26 cellular contexts compared by ENCODE assay signal in genomic region chr7:90723233-90723632, GRCh38.
DNase-seq lines count a peak whose midpoint lies in the region; ATAC-seq and TF ChIP-seq lines count a peak whose summit lies in the region.
"Had no signal": no experiment of that assay in that cellular context is flagged by ENCODE, and none has a peak within 500 bp of the region (broad histone marks: within the 10 kb centered on the region; RNA-seq: fewer than 3 reads in every experiment).

No MANE protein-coding gene starts in this region.

- no peak for TF ChIP-seq POLR2A in stomach (IDR thresholded peaks at IDR 0.05)

- no peak overlapping the region for H2AFZ ChIP-seq in OCI-LY1 (ENCODE audit: low read length)
- H2AFZ ChIP-seq: neural progenitor cell had no signal

- H3K9ac ChIP-seq in OCI-LY1 (ENCODE audit: low read length): peak overlapping the region; percentile 1; the same call in 1 of the 2 replicates
- H3K9ac ChIP-seq: neural progenitor cell had no signal

- no peaks in the 10 kb centered on the region for H3K9me2 ChIP-seq in OCI-LY1 (ENCODE audit: low read depth, low read length)

- H3K27me3 ChIP-seq in OCI-LY1 (ENCODE audit: insufficient read depth, low read length) (no peaks in the 10 kb centered on the region), stomach (no peaks in the 10 kb centered on the region)
- H3K27me3 ChIP-seq: neural progenitor cell, tibial artery had no signal

- no peak for ATAC-seq in GM18520 (IDR thresholded peaks at IDR 0.05; ENCODE audit: unreplicated experiment)
- ATAC-seq: right cardiac atrium had no signal

- H3K27ac ChIP-seq in OCI-LY1 (ENCODE audit: low read depth, low read length, poor library complexity, severe bottlenecking): peak overlapping the region; percentile 91
- H3K27ac ChIP-seq in stomach: peak overlapping the region in 3 of 5 donors; percentile 7 to 78 (median 31)
- H3K27ac ChIP-seq: neural progenitor cell, WERI-Rb-1 had no signal

- TF ChIP-seq CTCF in OCI-LY1 (IDR thresholded peaks at IDR 0.05; ENCODE audit: low read length) (no peak), stomach (IDR thresholded peaks at IDR 0.05) (no peak)

- no peaks in the 10 kb centered on the region for H3K9me3 ChIP-seq in OCI-LY1 (ENCODE audit: low read length)
- no peaks in the 10 kb centered on the region for H3K9me3 ChIP-seq in stomach
- H3K9me3 ChIP-seq: HAP-1, tibial artery had no signal

- peak; percentile 21 for DNase-seq in DMS53 (lab: John Stamatoyannopoulos, UW)
- no peak for DNase-seq in DMS53 treated with DMSO at 0.1 percent for 48 hours (lab: John Stamatoyannopoulos, UW; ENCODE audit: unreplicated experiment)
- peak; percentile 36 for DNase-seq in kidney tubule cell (ENCODE audit: low spot score)
- DNase-seq in stomach: no peak
- DNase-seq in OCI-M2 (lab: John Stamatoyannopoulos, UW; ENCODE audit: unreplicated experiment): no peak
- DNase-seq in NCI-H1092 (lab: John Stamatoyannopoulos, UW): no peak
- DNase-seq: 8988T; activated CD4-positive, alpha-beta T cell treated with anti-CD3 and anti-CD28 coated beads for 48 hours; activated CD8-positive, alpha-beta memory T cell treated with anti-CD3 and anti-CD28 coated beads for 24 hours; activated T-cell treated with anti-CD3 and anti-CD28 coated beads for 4 hours; EL; MV-4-11; NCI-H1436 treated with DMSO at 0.1 percent for 48 hours; NCI-H2107; NCI-H345; NCI-H69; right cardiac atrium; stimulated activated CD4-positive, alpha-beta T cell treated with anti-CD3 and anti-CD28 coated beads, Interleukin-12 subunit alpha, Interleukin-12 subunit beta, amount 100 ng/mL, for 4 hours; stimulated activated CD4-positive, alpha-beta T cell treated with anti-CD3 and anti-CD28 coated beads, Interleukin-2, amount 100 ng/mL, for 48 hours; T1000; tibial artery; WERI-Rb-1 had no signal

- 70 to 94% (median 88%) methylated on average over 2 of the region's 2 CpGs for WGBS in stomach, 5 donors

- H3K4me3 ChIP-seq in OCI-LY1 (ENCODE audit: low read depth, low read length, poor library complexity, severe bottlenecking) (peak overlapping the region; percentile 3), stomach (no peak overlapping the region)
- H3K4me3 ChIP-seq: HAP-1, neural progenitor cell, tibial artery had no signal

- H3K4me1 ChIP-seq in OCI-LY1 (ENCODE audit: insufficient read depth, low read length, severe bottlenecking) (peaks cover 100% of the 10 kb centered on the region), stomach (peaks cover 40 to 95% (median 54%) of the 10 kb centered on the region in 4 donors)
- H3K4me1 ChIP-seq: HAP-1 had no signal

- no peaks in the 10 kb centered on the region for H3F3A ChIP-seq in OCI-LY1 (ENCODE audit: insufficient read depth, low read length)

- H3K36me3 ChIP-seq in OCI-LY1 (ENCODE audit: insufficient read depth, low read length): peaks cover 48% of the 10 kb centered on the region
- H3K36me3 ChIP-seq in stomach: no peaks in the 10 kb centered on the region
- H3K36me3 ChIP-seq: HAP-1, neural progenitor cell, tibial artery, WERI-Rb-1 had no signal

- intact Hi-C loops in stomach (cut with DNase I; ENCODE audit: low total_unique reads): no loop called here

- H3K4me2 ChIP-seq in OCI-LY1 (ENCODE audit: low read length): peak overlapping the region; percentile 63; the same call in 1 of the 2 replicates
- H3K4me2 ChIP-seq: neural progenitor cell had no signal

- H4K20me1 ChIP-seq in OCI-LY1 (ENCODE audit: insufficient read depth, low read length): no peaks in the 10 kb centered on the region

- no peak for TF ChIP-seq EP300 in stomach (IDR thresholded peaks at IDR 0.05)

- H3K79me2 ChIP-seq in OCI-LY1 (ENCODE audit: insufficient read depth, low read length): peaks cover 100% of the 10 kb centered on the region

Comparison
In these comparisons a context has a peak if more than half of its experiments do, and no peak if none do; other contexts are left out.
1. DNase-seq: peak in DMS53 (single experiment) and kidney tubule cell (single experiment); none in DMS53 treated with DMSO at 0.1 percent for 48 hours (single experiment), stomach (single experiment), OCI-M2 (single experiment) and NCI-H1092 (single experiment).